Comparison of ENCODE assay signal across 1 cellular context in the genomic region with DNA sequence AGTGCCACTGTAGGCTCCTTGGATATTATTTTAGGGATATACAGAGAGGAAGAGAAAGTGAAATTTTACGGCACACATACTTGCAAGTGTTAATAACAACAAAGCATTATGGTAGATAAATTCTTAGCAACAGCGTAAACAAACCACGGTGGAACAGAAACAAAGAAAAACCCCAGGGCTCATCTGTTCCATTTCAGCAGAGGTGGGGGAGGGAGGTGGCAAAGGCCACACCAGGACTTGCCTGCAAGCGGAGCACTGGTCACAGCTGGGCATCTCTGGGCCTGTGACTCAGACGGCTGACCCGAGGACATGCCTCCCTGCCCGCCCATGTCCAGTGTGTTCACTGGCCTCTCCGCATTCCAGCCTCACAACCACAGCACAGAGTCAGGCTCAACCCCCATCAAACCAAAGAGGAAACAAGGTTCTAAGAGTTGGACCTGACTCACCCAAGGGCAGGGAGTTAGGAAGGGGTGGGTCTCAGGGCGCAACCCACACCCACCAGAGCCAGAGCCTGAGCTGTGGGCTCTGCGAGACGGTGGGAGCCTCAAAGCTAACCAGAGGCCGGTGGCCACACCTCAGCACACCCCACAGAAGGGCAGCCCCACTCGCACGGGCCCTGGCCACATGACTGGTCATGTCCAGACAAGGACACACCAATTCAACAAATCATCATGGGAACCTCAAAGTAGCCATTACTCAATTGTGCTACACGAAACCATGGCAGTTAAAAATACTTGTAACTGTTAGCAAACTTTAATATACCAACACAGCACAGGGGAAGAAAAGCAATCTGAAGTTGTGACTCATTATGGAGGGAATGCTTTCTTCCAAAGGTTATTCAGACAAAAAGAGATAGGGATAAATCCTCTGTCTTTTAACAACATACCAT.
TF ChIP-seq lines count a peak whose summit lies in the region.

No MANE protein-coding gene starts in this region.

TF ChIP-seq in SK-N-SH treated with all-trans-retinoic acid at 6 μM for 48 hours, 23 proteins besides CTCF, POLR2A, EP300 and RAD21 (continued from another document):
- 0 out of 2 replicates have a peak, but pooled peaks have one; percentile 11 for TF ChIP-seq OSR1 (CRISPR knock-in tag; IDR thresholded peaks at IDR 0.05)
- no peak for TF ChIP-seq PPARA (CRISPR knock-in tag; IDR thresholded peaks at IDR 0.05; ENCODE audit: borderline replicate concordance)
- TF ChIP-seq ZC3H10 (CRISPR knock-in tag; IDR thresholded peaks at IDR 0.05): no peak
- no peak for TF ChIP-seq ZNF8 (CRISPR knock-in tag; IDR thresholded peaks at IDR 0.05)
- TF ChIP-seq ZNF70 (CRISPR knock-in tag; IDR thresholded peaks at IDR 0.05): no peak
- TF ChIP-seq, protein P1, sequence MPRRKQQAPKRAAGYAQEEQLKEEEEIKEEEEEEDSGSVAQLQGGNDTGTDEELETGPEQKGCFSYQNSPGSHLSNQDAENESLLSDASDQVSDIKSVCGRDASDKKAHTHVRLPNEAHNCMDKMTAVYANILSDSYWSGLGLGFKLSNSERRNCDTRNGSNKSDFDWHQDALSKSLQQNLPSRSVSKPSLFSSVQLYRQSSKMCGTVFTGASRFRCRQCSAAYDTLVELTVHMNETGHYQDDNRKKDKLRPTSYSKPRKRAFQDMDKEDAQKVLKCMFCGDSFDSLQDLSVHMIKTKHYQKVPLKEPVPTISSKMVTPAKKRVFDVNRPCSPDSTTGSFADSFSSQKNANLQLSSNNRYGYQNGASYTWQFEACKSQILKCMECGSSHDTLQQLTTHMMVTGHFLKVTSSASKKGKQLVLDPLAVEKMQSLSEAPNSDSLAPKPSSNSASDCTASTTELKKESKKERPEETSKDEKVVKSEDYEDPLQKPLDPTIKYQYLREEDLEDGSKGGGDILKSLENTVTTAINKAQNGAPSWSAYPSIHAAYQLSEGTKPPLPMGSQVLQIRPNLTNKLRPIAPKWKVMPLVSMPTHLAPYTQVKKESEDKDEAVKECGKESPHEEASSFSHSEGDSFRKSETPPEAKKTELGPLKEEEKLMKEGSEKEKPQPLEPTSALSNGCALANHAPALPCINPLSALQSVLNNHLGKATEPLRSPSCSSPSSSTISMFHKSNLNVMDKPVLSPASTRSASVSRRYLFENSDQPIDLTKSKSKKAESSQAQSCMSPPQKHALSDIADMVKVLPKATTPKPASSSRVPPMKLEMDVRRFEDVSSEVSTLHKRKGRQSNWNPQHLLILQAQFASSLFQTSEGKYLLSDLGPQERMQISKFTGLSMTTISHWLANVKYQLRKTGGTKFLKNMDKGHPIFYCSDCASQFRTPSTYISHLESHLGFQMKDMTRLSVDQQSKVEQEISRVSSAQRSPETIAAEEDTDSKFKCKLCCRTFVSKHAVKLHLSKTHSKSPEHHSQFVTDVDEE (CRISPR knock-in tag; IDR thresholded peaks at IDR 0.05): no peak
